ENCODE assay signal across 1 cellular context in genomic region chr5:149046196-149046829, GRCh38.
TF ChIP-seq lines count a peak whose summit lies in the region.

No MANE protein-coding gene starts in this region.

TF ChIP-seq in IMR-90, 13 proteins besides CTCF, POLR2A, EP300 and RAD21 (continued from another document):
- no peak for TF ChIP-seq ELK1 (IDR thresholded peaks at IDR 0.05; ENCODE audit: borderline replicate concordance, low read depth, low read length)
- no peak for TF ChIP-seq MAFK (IDR thresholded peaks at IDR 0.05; ENCODE audit: low read depth, low read length)
- TF ChIP-seq CEBPB (IDR thresholded peaks at IDR 0.05; ENCODE audit: low read depth, low read length) = no peak
- TF ChIP-seq RFX5 (IDR thresholded peaks at IDR 0.05; ENCODE audit: low read depth, low read length) = no peak
- TF ChIP-seq FOS (IDR thresholded peaks at IDR 0.05; ENCODE audit: low read depth, low read length) = no peak
- no peak for TF ChIP-seq CHD1 (IDR thresholded peaks at IDR 0.05; ENCODE audit: low read depth, low read length)
